ENCODE assay signal across 16 cellular contexts in genomic region chr13:47326061-47326460, GRCh38.
"Had no signal": no experiment of that assay in that cellular context is flagged by ENCODE, and none has a peak within 500 bp of the region (broad histone marks: within the 10 kb centered on the region; RNA-seq: fewer than 3 reads in every experiment).

No MANE protein-coding gene starts in this region.

- ATAC-seq: activated naive CD8-positive, alpha-beta T cell treated with anti-CD3 and anti-CD28 coated beads, Interleukin-2, amount 50 U/mL, for 24 hours; foreskin keratinocyte; left lung; natural killer cell treated with Interleukin-12 subunit alpha and Interleukin-12 subunit beta and Interleukin-15 and Interleukin-18, amount 100 ng/mL, for 72 hours; stimulated activated effector memory CD8-positive, alpha-beta T cell treated with anti-CD3 and anti-CD28 coated beads, Interleukin-12 subunit alpha, Interleukin-12 subunit beta, amount 100 ng/mL, for 72 hours had no signal

- H3K4me3 Mint-ChIP-seq: activated CD4-positive, alpha-beta memory T cell treated with anti-CD3 and anti-CD28 coated beads for 36 hours; activated naive CD8-positive, alpha-beta T cell treated with anti-CD3 and anti-CD28 coated beads, Interleukin-2, amount 50 U/mL, for 24 hours; memory B cell; natural killer cell treated with Interleukin-12 subunit alpha and Interleukin-12 subunit beta and Interleukin-15 and Interleukin-18, amount 100 ng/mL, for 72 hours; stimulated activated effector memory CD8-positive, alpha-beta T cell treated with anti-CD3 and anti-CD28 coated beads, Interleukin-12 subunit alpha, Interleukin-12 subunit beta, amount 100 ng/mL, for 72 hours; T-helper 2 cell treated with Interferon-gamma antibody and Interleukin-4, amounts not matched to agents 5 μg/mL and 100 μg/mL, for 36 hours had no signal

- H3K9me3 Mint-ChIP-seq: T-helper 2 cell treated with Interferon-gamma antibody and Interleukin-4, amounts not matched to agents 5 μg/mL and 100 μg/mL, for 36 hours had no signal

- H3K4me3 ChIP-seq: left lung, right atrium auricular region, smooth muscle cell, thyroid gland, uterus had no signal

- H3K27ac Mint-ChIP-seq: activated CD4-positive, alpha-beta memory T cell treated with anti-CD3 and anti-CD28 coated beads for 36 hours; activated naive CD8-positive, alpha-beta T cell treated with anti-CD3 and anti-CD28 coated beads, Interleukin-2, amount 50 U/mL, for 24 hours; memory B cell; natural killer cell treated with Interleukin-12 subunit alpha and Interleukin-12 subunit beta and Interleukin-15 and Interleukin-18, amount 100 ng/mL, for 72 hours; stimulated activated effector memory CD8-positive, alpha-beta T cell treated with anti-CD3 and anti-CD28 coated beads, Interleukin-12 subunit alpha, Interleukin-12 subunit beta, amount 100 ng/mL, for 72 hours; T-helper 2 cell treated with Interferon-gamma antibody and Interleukin-4, amounts not matched to agents 5 μg/mL and 100 μg/mL, for 36 hours had no signal

- DNase-seq: activated CD4-positive, alpha-beta memory T cell treated with anti-CD3 and anti-CD28 coated beads for 36 hours; activated naive CD4-positive, alpha-beta T cell treated with Interleukin-2 at 50 U/mL for 16 hours; activated naive CD8-positive, alpha-beta T cell treated with anti-CD3 and anti-CD28 coated beads, Interleukin-2, amount 50 U/mL, for 24 hours; effector memory CD4-positive, alpha-beta T cell; head of caudate nucleus; left lung; nucleus accumbens; thyroid gland; uterus had no signal

- H3K36me3 Mint-ChIP-seq: activated CD4-positive, alpha-beta memory T cell treated with anti-CD3 and anti-CD28 coated beads for 36 hours; memory B cell; natural killer cell treated with Interleukin-12 subunit alpha and Interleukin-12 subunit beta and Interleukin-15 and Interleukin-18, amount 100 ng/mL, for 72 hours; stimulated activated effector memory CD8-positive, alpha-beta T cell treated with anti-CD3 and anti-CD28 coated beads, Interleukin-12 subunit alpha, Interleukin-12 subunit beta, amount 100 ng/mL, for 72 hours had no signal

- H3K27me3 Mint-ChIP-seq: activated CD4-positive, alpha-beta memory T cell treated with anti-CD3 and anti-CD28 coated beads for 36 hours; natural killer cell treated with Interleukin-12 subunit alpha and Interleukin-12 subunit beta and Interleukin-15 and Interleukin-18, amount 100 ng/mL, for 72 hours had no signal

- H3K4me1 Mint-ChIP-seq: activated naive CD8-positive, alpha-beta T cell treated with anti-CD3 and anti-CD28 coated beads, Interleukin-2, amount 50 U/mL, for 24 hours; stimulated activated effector memory CD8-positive, alpha-beta T cell treated with anti-CD3 and anti-CD28 coated beads, Interleukin-12 subunit alpha, Interleukin-12 subunit beta, amount 100 ng/mL, for 72 hours had no signal
